Comparison of ENCODE assay signal across 14 cellular contexts in genomic region chr20:62031462-62032092, GRCh38. TPM values are rescaled to one million over a fixed set of nuclear protein-coding genes. Genes with fewer than 3 reads are reported as not detected.
DNase-seq lines count a peak whose midpoint lies in the region; ATAC-seq and TF ChIP-seq lines count a peak whose summit lies in the region.
"Had no signal": no experiment of that assay in that cellular context is flagged by ENCODE, and none has a peak within 500 bp of the region (broad histone marks: within the 10 kb centered on the region; RNA-seq: fewer than 3 reads in every experiment).

No MANE protein-coding gene starts in this region.

- peaks cover 2% of the 10 kb centered on the region for H3K36me3 Mint-ChIP-seq in activated CD4-positive, alpha-beta T cell treated with anti-CD3 and anti-CD28 coated beads, Interleukin-2, amount 10 ng/mL, durations not matched to agents 24 days and 14 days (ENCODE audit: low read depth)
- H3K36me3 Mint-ChIP-seq in activated naive CD8-positive, alpha-beta T cell = no peaks in the 10 kb centered on the region
- peaks cover 23% of the 10 kb centered on the region for H3K36me3 Mint-ChIP-seq in nephron progenitor cell (ENCODE audit: low read depth)

- no peaks in the 10 kb centered on the region for H3K36me3 ChIP-seq in KMS-11 (ENCODE audit: insufficient read depth)

- H3K27me3 Mint-ChIP-seq in activated CD4-positive, alpha-beta T cell treated with anti-CD3 and anti-CD28 coated beads, Interleukin-2, amount 10 ng/mL, durations not matched to agents 24 days and 14 days = no peaks in the 10 kb centered on the region
- no peaks in the 10 kb centered on the region for H3K27me3 Mint-ChIP-seq in activated naive CD8-positive, alpha-beta T cell
- H3K27me3 Mint-ChIP-seq in nephron progenitor cell (ENCODE audit: low read depth, poor library complexity) = peaks cover 4% of the 10 kb centered on the region

- ATAC-seq in HG03097 (IDR thresholded peaks at IDR 0.05; ENCODE audit: low FRiP score, unreplicated experiment) = no peak
- ATAC-seq: A549 had no signal

- no peaks in the 10 kb centered on the region for H3K27me3 ChIP-seq in KMS-11 (ENCODE audit: insufficient read depth, low read depth)
- H3K27me3 ChIP-seq: testis had no signal

- intact Hi-C loops in activated CD4-positive, alpha-beta T cell treated with anti-CD3 and anti-CD28 coated beads, Interleukin-2, amount 10 ng/mL, durations not matched to agents 24 days and 14 days (cut with micrococcal nuclease) = no loop called here

- H4K20me1 ChIP-seq in KMS-11 (ENCODE audit: insufficient read depth) = peaks cover 10% of the 10 kb centered on the region; the same call in 1 of the 2 replicates

- H3K4me3 ChIP-seq in KMS-11 (IDR thresholded peaks at IDR 0.05; ENCODE audit: insufficient read depth, low read depth, low read length) = no peak overlapping the region
- H3K4me3 ChIP-seq: A549, lung, testis had no signal

- no peak overlapping the region for H3K9ac ChIP-seq in KMS-11

- peak overlapping the region; percentile 45; the same call in 1 of the 2 replicates for H3K27ac ChIP-seq in KMS-11
- H3K27ac ChIP-seq: A549 had no signal

- peaks cover 27% of the 10 kb centered on the region for H3K4me1 Mint-ChIP-seq in activated CD4-positive, alpha-beta T cell treated with anti-CD3 and anti-CD28 coated beads, Interleukin-2, amount 10 ng/mL, durations not matched to agents 24 days and 14 days
- peaks cover 60% of the 10 kb centered on the region for H3K4me1 Mint-ChIP-seq in activated naive CD8-positive, alpha-beta T cell (ENCODE audit: low read depth)
- peaks cover 54% of the 10 kb centered on the region for H3K4me1 Mint-ChIP-seq in nephron progenitor cell

- H3K27ac Mint-ChIP-seq in activated CD4-positive, alpha-beta T cell treated with anti-CD3 and anti-CD28 coated beads, Interleukin-2, amount 10 ng/mL, durations not matched to agents 24 days and 14 days = peak overlapping the region; percentile 78
- peak overlapping the region; percentile 92 for H3K27ac Mint-ChIP-seq in activated naive CD8-positive, alpha-beta T cell
- peak overlapping the region; percentile 92 for H3K27ac Mint-ChIP-seq in nephron progenitor cell

- no peak for TF ChIP-seq POLR2A in erythroblast (IDR thresholded peaks at IDR 0.05; ENCODE audit: low read length)

- H3K79me2 ChIP-seq in KMS-11 (ENCODE audit: insufficient read depth, low read depth) = peaks cover 96% of the 10 kb centered on the region

- TF ChIP-seq CTCF in KMS-11 (conservative IDR thresholded peaks at IDR 0.05; ENCODE audit: low read depth, low read length) (no peak), nephron progenitor cell (IDR thresholded peaks at IDR 0.05) (no peak)

- no peaks in the 10 kb centered on the region for H3K9me3 Mint-ChIP-seq in activated CD4-positive, alpha-beta T cell treated with anti-CD3 and anti-CD28 coated beads, Interleukin-2, amount 10 ng/mL, durations not matched to agents 24 days and 14 days
- H3K9me3 Mint-ChIP-seq in activated naive CD8-positive, alpha-beta T cell (ENCODE audit: low read depth) = no peaks in the 10 kb centered on the region
- H3K9me3 Mint-ChIP-seq in nephron progenitor cell = peaks cover 17% of the 10 kb centered on the region

- no peak overlapping the region for H2AFZ ChIP-seq in KMS-11 (ENCODE audit: low read depth)

- H3K4me2 ChIP-seq in KMS-11 = peak overlapping the region; percentile 22; the same call in 1 of the 2 replicates
- H3K4me2 ChIP-seq: A549 had no signal

- H3K4me1 ChIP-seq in KMS-11 (ENCODE audit: low read depth, poor library complexity, severe bottlenecking) = peaks cover 28% of the 10 kb centered on the region
- H3K4me1 ChIP-seq: A549 had no signal

- H3K4me3 Mint-ChIP-seq in activated CD4-positive, alpha-beta T cell treated with anti-CD3 and anti-CD28 coated beads, Interleukin-2, amount 10 ng/mL, durations not matched to agents 24 days and 14 days = peak overlapping the region; percentile 34
- H3K4me3 Mint-ChIP-seq in activated naive CD8-positive, alpha-beta T cell = peak overlapping the region; percentile 69
- no peak overlapping the region for H3K4me3 Mint-ChIP-seq in nephron progenitor cell

- DNase-seq in activated CD4-positive, alpha-beta T cell treated with anti-CD3 and anti-CD28 coated beads, Interleukin-2, amount 10 ng/mL, durations not matched to agents 24 days and 14 days = no peak
- no peak for DNase-seq in activated CD4-positive, alpha-beta T cell treated with anti-CD3 and anti-CD28 coated beads, Interleukin-2, amount 50 U/mL, for 48 hours
- DNase-seq in nephron progenitor cell (no peak), NCI-H1105 treated with DMSO at 0.1 percent for 48 hours (lab: John Stamatoyannopoulos, UW) (no peak), erythroblast (lab: John Stamatoyannopoulos, UW) (no peak)
- DNase-seq: NCI-H1092, nucleus accumbens, SW 1271, testis had no signal

RNA-seq across cellular contexts. Expression of gene TAF4, which starts 34.1 kb away (rescaled TPM):
- total RNA-seq in activated CD4-positive, alpha-beta T cell treated with anti-CD3 and anti-CD28 coated beads, Interleukin-2, amount 10 ng/mL, durations not matched to agents 24 days and 14 days = 25.6 and 26.6 TPM in 2 replicates
